Comparison of ENCODE assay signal across 21 cellular contexts in the genomic region with DNA sequence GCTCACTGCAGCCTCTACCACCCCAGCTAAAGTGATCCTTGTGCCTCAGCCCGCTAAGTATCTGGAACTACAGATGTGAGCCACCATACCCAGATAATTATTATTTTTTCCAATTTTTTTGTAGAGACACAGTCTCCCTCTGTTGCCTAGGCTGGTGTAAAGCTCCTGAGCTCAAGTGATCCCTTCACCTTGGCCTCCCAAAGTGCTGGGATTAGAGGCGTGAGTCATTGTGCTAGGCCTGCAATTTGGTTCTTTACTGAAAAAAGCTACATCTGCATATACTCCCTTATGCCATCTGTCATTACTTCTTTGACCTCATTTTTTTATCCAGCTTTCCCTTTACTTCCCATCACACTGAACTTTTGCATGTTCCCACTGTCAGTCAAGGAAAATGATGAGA.
DNase-seq lines count a peak whose midpoint lies in the region; ATAC-seq and TF ChIP-seq lines count a peak whose summit lies in the region.
"Had no signal": no experiment of that assay in that cellular context is flagged by ENCODE, and none has a peak within 500 bp of the region (broad histone marks: within the 10 kb centered on the region; RNA-seq: fewer than 3 reads in every experiment).

No MANE protein-coding gene starts in this region.

- H3K9me3 Mint-ChIP-seq in glutamatergic neuron (ENCODE audit: unreplicated experiment): no peaks in the 10 kb centered on the region

- no peak for ATAC-seq in GM21717 (IDR thresholded peaks at IDR 0.05; ENCODE audit: unreplicated experiment)

- peaks cover 11% of the 10 kb centered on the region for H3K4me1 Mint-ChIP-seq in glutamatergic neuron (ENCODE audit: low read depth, unreplicated experiment)
- H3K4me1 Mint-ChIP-seq: CD4-positive, CD25-positive, alpha-beta regulatory T cell had no signal

- TF ChIP-seq CTCF in glutamatergic neuron (IDR thresholded peaks at IDR 0.05; ENCODE audit: partially characterized antibody, unreplicated experiment): no peak

- H3K36me3 Mint-ChIP-seq in glutamatergic neuron (ENCODE audit: unreplicated experiment): no peaks in the 10 kb centered on the region
- H3K36me3 Mint-ChIP-seq: CD4-positive, CD25-positive, alpha-beta regulatory T cell had no signal

- DNase-seq in DMS 273 treated with DMSO at 0.1 percent for 48 hours (lab: John Stamatoyannopoulos, UW) (peak; percentile 54), NCI-H1694 (lab: John Stamatoyannopoulos, UW) (peak; percentile 1), NCI-H82 (lab: John Stamatoyannopoulos, UW) (peak; percentile 36), glutamatergic neuron (no peak), NCI-H748 (lab: John Stamatoyannopoulos, UW; ENCODE audit: unreplicated experiment) (no peak), NCI-H2029 (lab: John Stamatoyannopoulos, UW) (no peak)
- DNase-seq: BE2C; CD4-positive, CD25-positive, alpha-beta regulatory T cell; COR-L47; DMS153; EL; HCEC 1CT; Kasumi-1; MM.1S; NCI-H1092 treated with DMSO at 0.1 percent for 48 hours; NCI-H146; NCI-H345; NCI-H748 treated with DMSO at 0.1 percent for 48 hours; SHP77; SK-N-SH had no signal

- H3K27me3 Mint-ChIP-seq in glutamatergic neuron (ENCODE audit: unreplicated experiment): no peaks in the 10 kb centered on the region
- H3K27me3 Mint-ChIP-seq: CD4-positive, CD25-positive, alpha-beta regulatory T cell had no signal

- H3K4me3 Mint-ChIP-seq in glutamatergic neuron (ENCODE audit: unreplicated experiment): no peak overlapping the region
- H3K4me3 Mint-ChIP-seq: CD4-positive, CD25-positive, alpha-beta regulatory T cell had no signal

- H3K27ac Mint-ChIP-seq in glutamatergic neuron (ENCODE audit: unreplicated experiment): peak overlapping the region; percentile 50
- H3K27ac Mint-ChIP-seq: CD4-positive, CD25-positive, alpha-beta regulatory T cell had no signal

Comparison
In these comparisons a context has a peak if more than half of its experiments do, and no peak if none do; other contexts are left out.
1. DNase-seq: peak in DMS 273 treated with DMSO at 0.1 percent for 48 hours (single experiment), NCI-H1694 (single experiment) and NCI-H82 (single experiment); none in glutamatergic neuron (single experiment), NCI-H748 (single experiment) and NCI-H2029 (single experiment).